Comparison of ENCODE assay signal across 9 cellular contexts in genomic region chr22:19172213-19173046, GRCh38. TPM values are rescaled to one million over a fixed set of nuclear protein-coding genes. Genes with fewer than 3 reads are reported as not detected.
DNase-seq lines count a peak whose midpoint lies in the region; ATAC-seq, FAIRE-seq and TF ChIP-seq lines count a peak whose summit lies in the region.
"Had no signal": no experiment of that assay in that cellular context is flagged by ENCODE, and none has a peak within 500 bp of the region (broad histone marks: within the 10 kb centered on the region; RNA-seq: fewer than 3 reads in every experiment).

No MANE protein-coding gene starts in this region.

- peak overlapping the region; percentile 94 for H3K9ac ChIP-seq in HUES64 (ENCODE audit: low read depth, low read length)
- peak overlapping the region; percentile 97 for H3K9ac ChIP-seq in mucosa of stomach (ENCODE audit: low read length)

- peak overlapping the region; percentile 93 for H3K4me3 ChIP-seq in A549
- peak overlapping the region; percentile 87 for H3K4me3 ChIP-seq in HUES64 (ENCODE audit: low read length)
- H3K4me3 ChIP-seq in mucosa of stomach (ENCODE audit: low read length) = peak overlapping the region; percentile 65

- H3K9me3 Mint-ChIP-seq in central memory CD8-positive, alpha-beta T cell = no peaks in the 10 kb centered on the region

- H3K36me3 ChIP-seq in HUES64 (ENCODE audit: insufficient read depth, low read length) (peaks cover 18% of the 10 kb centered on the region), mucosa of stomach (ENCODE audit: control insufficient read depth, insufficient read depth, low read length) (no peaks in the 10 kb centered on the region)

- ATAC-seq in A549 = no peak
- ATAC-seq in central memory CD8-positive, alpha-beta T cell (replicated peaks; ENCODE audit: extremely low read depth, poor library complexity, severe bottlenecking) = no peak

- H3K4me2 ChIP-seq in A549 = peak overlapping the region; percentile 92

- CTCF ChIA-PET in A549 (lab: Yijun Ruan, JAX) = interaction anchor here (1.0 to 3.2 kb wide), 3 partner anchors 27 to 458 kb away, joined by 3 to 18 read pairs (median 4); partner anchors contain the start of gene ESS2

- H3K36me3 Mint-ChIP-seq in central memory CD8-positive, alpha-beta T cell (ENCODE audit: insufficient read depth) = peaks cover 12% of the 10 kb centered on the region

- 23% methylated on average over 10 of the region's 13 CpGs for WGBS in A549 (ENCODE audit: missing lambda C conversion rate)
- WGBS in HUES64 = 55% methylated on average over 13 of the region's 13 CpGs

- H3K4me1 Mint-ChIP-seq in central memory CD8-positive, alpha-beta T cell = peaks cover 42% of the 10 kb centered on the region

- no peak for TF ChIP-seq POLR2A in A549 (IDR thresholded peaks at IDR 0.05; ENCODE audit: low read length)

- no peak for TF ChIP-seq CTCF in A549 (IDR thresholded peaks at IDR 0.05)

- H3K27me3 ChIP-seq in HUES64 (ENCODE audit: insufficient read depth, low read length) (peaks cover 37% of the 10 kb centered on the region), mucosa of stomach (ENCODE audit: control insufficient read depth, insufficient read depth, low read length) (peaks cover 33% of the 10 kb centered on the region)

- DNase-seq in A549 (ENCODE audit: low read depth in 1 of 2, low spot score in 1 of 2) = no peak
- DNase-seq in central memory CD8-positive, alpha-beta T cell (ENCODE audit: low spot score in 2 of 2) = no peak
- no peak for DNase-seq in NAMALWA (ENCODE audit: low spot score)
- DNase-seq in RPMI8226 = no peak
- no peak for DNase-seq in NCI-H2107 (lab: John Stamatoyannopoulos, UW)
- no peak for DNase-seq in DMS153 treated with DMSO at 0.1 percent for 48 hours (lab: John Stamatoyannopoulos, UW; ENCODE audit: unreplicated experiment)

- POLR2A ChIA-PET in A549 (lab: Yijun Ruan, JAX) = no interaction called here

- H3K9me3 ChIP-seq in A549 = no peaks in the 10 kb centered on the region
- no peaks in the 10 kb centered on the region for H3K9me3 ChIP-seq in HUES64 (ENCODE audit: insufficient read depth, low read depth, low read length)
- H3K9me3 ChIP-seq in mucosa of stomach (ENCODE audit: control insufficient read depth, low read length) = no peaks in the 10 kb centered on the region

- no peak for FAIRE-seq in A549 (lab: Jason Lieb, UNC)
- FAIRE-seq: endometrium had no signal

- peak overlapping the region; percentile 95 to 99 for H3K27ac ChIP-seq in A549
- H3K27ac ChIP-seq in HUES64 (ENCODE audit: low read depth, low read length) = peak overlapping the region; percentile 87

- peaks cover 53% of the 10 kb centered on the region for H3K4me1 ChIP-seq in A549
- H3K4me1 ChIP-seq in HUES64 (ENCODE audit: insufficient read depth, low read length) = peaks cover 5% of the 10 kb centered on the region
- H3K4me1 ChIP-seq in mucosa of stomach (ENCODE audit: control insufficient read depth, insufficient read depth, low read length) = peaks cover 51% of the 10 kb centered on the region

- TF ChIP-seq RAD21 in A549 (conservative IDR thresholded peaks at IDR 0.05 in 1 of 2, IDR thresholded peaks at IDR 0.05 in 1 of 2) = no peak

- H3K27ac Mint-ChIP-seq in central memory CD8-positive, alpha-beta T cell (ENCODE audit: low read depth) = peak overlapping the region; percentile 91

- peak overlapping the region; percentile 89 for H3K4me3 Mint-ChIP-seq in central memory CD8-positive, alpha-beta T cell

- peaks cover 31% of the 10 kb centered on the region for H3K27me3 Mint-ChIP-seq in central memory CD8-positive, alpha-beta T cell

- no peak for TF ChIP-seq EP300 in A549 (IDR thresholded peaks at IDR 0.05)

TF ChIP-seq in A549, 52 proteins besides CTCF, POLR2A, EP300 and RAD21:
- TF ChIP-seq MAFK (IDR thresholded peaks at IDR 0.05; ENCODE audit: partially characterized antibody) (no peak), ELK1 (IDR thresholded peaks at IDR 0.05; ENCODE audit: low read depth, low read length) (no peak), MAX (IDR thresholded peaks at IDR 0.05) (no peak), SMC3 (IDR thresholded peaks at IDR 0.05) (no peak), BHLHE40 (IDR thresholded peaks at IDR 0.05; ENCODE audit: low read depth, low read length) (no peak), ESRRA (IDR thresholded peaks at IDR 0.05; ENCODE audit: borderline replicate concordance, low read length) (no peak), RCOR1 (IDR thresholded peaks at IDR 0.05; ENCODE audit: low read depth, low read length) (no peak), CHD2 (IDR thresholded peaks at IDR 0.05; ENCODE audit: low read length, partially characterized antibody) (no peak), HEYL (CRISPR knock-in tag; IDR thresholded peaks at IDR 0.05) (no peak), ZNF302 (CRISPR knock-in tag; IDR thresholded peaks at IDR 0.05) (no peak), FOSL2 (IDR thresholded peaks at IDR 0.05) (no peak), FOSL2 (CRISPR knock-in tag; IDR thresholded peaks at IDR 0.05) (no peak), HOXA7 (CRISPR knock-in tag; IDR thresholded peaks at IDR 0.05) (no peak), POLR2AphosphoS2 (conservative IDR thresholded peaks at IDR 0.05; ENCODE audit: low read length) (no peak), CHD4 (IDR thresholded peaks at IDR 0.05; ENCODE audit: borderline replicate concordance) (no peak), HOXB13 (CRISPR knock-in tag; IDR thresholded peaks at IDR 0.05; ENCODE audit: low read depth) (no peak), SREBF2 (IDR thresholded peaks at IDR 0.05) (no peak), HOXB5 (CRISPR knock-in tag; IDR thresholded peaks at IDR 0.05) (no peak), NFE2L2 (conservative IDR thresholded peaks at IDR 0.05; ENCODE audit: low read length) (no peak), MAZ (IDR thresholded peaks at IDR 0.05; ENCODE audit: borderline replicate concordance, low read depth, low read length) (no peak)

RNA-seq across cellular contexts. Expression of gene SLC25A1, which starts 6.1 kb away (rescaled TPM):
- 11.4 and 14.9 TPM in 2 replicates for polyA plus RNA-seq in A549 (2011; rRNA removed)
- polyA plus RNA-seq in A549 (2012; cell fraction: cytosol; rRNA removed) = 36.9 and 49.9 TPM in 2 replicates
- 75.2 and 76.2 TPM in 2 replicates for polyA plus RNA-seq in A549 (2012; cell fraction: nucleus; rRNA removed)
- polyA plus RNA-seq in A549 (2017; fragmentation: RNase III; extraction: RNeasy Plus Mini Kit Qiagen cat#74134 plus additional on column Dnase treatment) = 48.3 to 61.7 TPM (median 60.1 TPM) in 3 replicates
- polyA minus RNA-seq in A549 (2011; rRNA and poly(A)+ RNA removed) = 20.9 and 21.0 TPM in 2 replicates
- 115 TPM for polyA plus RNA-seq in HUES64 (2013, experiment 1 of 2)
- 128 TPM for polyA plus RNA-seq in HUES64 (2013, experiment 2 of 2)

RNA-seq across cellular contexts. Expression of gene GSC2, which starts 22.3 kb away (rescaled TPM):
- polyA plus RNA-seq in A549 (2011; rRNA removed) = not detected in 2 replicates
- not detected in 2 replicates for polyA plus RNA-seq in A549 (2012; cell fraction: cytosol; rRNA removed)
- not detected in 2 replicates for polyA plus RNA-seq in A549 (2012; cell fraction: nucleus; rRNA removed)
- not detected in 3 replicates for polyA plus RNA-seq in A549 (2017; fragmentation: RNase III; extraction: RNeasy Plus Mini Kit Qiagen cat#74134 plus additional on column Dnase treatment)
- not detected in 2 replicates for polyA minus RNA-seq in A549 (2011; rRNA and poly(A)+ RNA removed)
- polyA plus RNA-seq in HUES64 (2013, experiment 1 of 2) = not detected
- polyA plus RNA-seq in HUES64 (2013, experiment 2 of 2) = not detected

RNA-seq across cellular contexts. Expression of gene ESS2, which starts 28.0 kb away (rescaled TPM):
- 4.7 and 5.2 TPM in 2 replicates for polyA plus RNA-seq in A549 (2011; rRNA removed)
- polyA plus RNA-seq in A549 (2012; cell fraction: cytosol; rRNA removed) = 9.6 and 10.5 TPM in 2 replicates
- 17.8 and 19.1 TPM in 2 replicates for polyA plus RNA-seq in A549 (2012; cell fraction: nucleus; rRNA removed)
- polyA plus RNA-seq in A549 (2017; fragmentation: RNase III; extraction: RNeasy Plus Mini Kit Qiagen cat#74134 plus additional on column Dnase treatment) = 9.0 to 10.0 TPM (median 9.4 TPM) in 3 replicates
- polyA minus RNA-seq in A549 (2011; rRNA and poly(A)+ RNA removed) = 3.3 and 3.4 TPM in 2 replicates
- 13.9 TPM for polyA plus RNA-seq in HUES64 (2013, experiment 1 of 2)
- 14.4 TPM for polyA plus RNA-seq in HUES64 (2013, experiment 2 of 2)

RNA-seq across cellular contexts. Expression of gene TSSK2, which starts 41.3 kb away (rescaled TPM):
- polyA plus RNA-seq in A549 (2011; rRNA removed) (not detected in 2 replicates), A549 (2017; fragmentation: RNase III; extraction: RNeasy Plus Mini Kit Qiagen cat#74134 plus additional on column Dnase treatment) (not detected in 3 replicates)
- not detected in 2 replicates for polyA plus RNA-seq in A549 (2012; cell fraction: cytosol; rRNA removed)
- polyA plus RNA-seq in A549 (2012; cell fraction: nucleus; rRNA removed) = not detected in 2 replicates
- not detected in 2 replicates for polyA minus RNA-seq in A549 (2011; rRNA and poly(A)+ RNA removed)
- not detected for polyA plus RNA-seq in HUES64 (2013, experiment 1 of 2)
- not detected for polyA plus RNA-seq in HUES64 (2013, experiment 2 of 2)

RNA-seq across cellular contexts. Expression of gene DGCR2, which starts 50.2 kb away (rescaled TPM):
- 10.6 and 12.9 TPM in 2 replicates for polyA plus RNA-seq in A549 (2011; rRNA removed)
- polyA plus RNA-seq in A549 (2012; cell fraction: cytosol; rRNA removed) = 11.2 and 14.9 TPM in 2 replicates
- 31.8 and 37.2 TPM in 2 replicates for polyA plus RNA-seq in A549 (2012; cell fraction: nucleus; rRNA removed)
- polyA plus RNA-seq in A549 (2017; fragmentation: RNase III; extraction: RNeasy Plus Mini Kit Qiagen cat#74134 plus additional on column Dnase treatment) = 17.7 to 17.9 TPM (median 17.8 TPM) in 3 replicates
- polyA minus RNA-seq in A549 (2011; rRNA and poly(A)+ RNA removed) = 17.8 and 19.4 TPM in 2 replicates
- 41.7 TPM for polyA plus RNA-seq in HUES64 (2013, experiment 1 of 2)
- 35.9 TPM for polyA plus RNA-seq in HUES64 (2013, experiment 2 of 2)
